21 cellular contexts compared by ENCODE assay signal in genomic region chr11:58924230-58924629, GRCh38. TPM values are rescaled to one million over a fixed set of nuclear protein-coding genes. Genes with fewer than 3 reads are reported as not detected.
DNase-seq lines count a peak whose midpoint lies in the region; ATAC-seq and TF ChIP-seq lines count a peak whose summit lies in the region.
"Had no signal": no experiment of that assay in that cellular context is flagged by ENCODE, and none has a peak within 500 bp of the region (broad histone marks: within the 10 kb centered on the region; RNA-seq: fewer than 3 reads in every experiment).

No MANE protein-coding gene starts in this region.

- H3K4me1 ChIP-seq in mesendoderm (ENCODE audit: control insufficient read depth, low read depth, low read length), result no peaks in the 10 kb centered on the region
- H3K4me1 ChIP-seq in thyroid gland, result peaks cover 0 to 4% of the 10 kb centered on the region in 2 donors
- H3K4me1 ChIP-seq in CD8-positive, alpha-beta T cell (ENCODE audit: insufficient read depth, low read length), result peaks cover 10% of the 10 kb centered on the region
- H3K4me1 ChIP-seq: left ventricle myocardium inferior, right atrium auricular region had no signal

- H3K27ac ChIP-seq in mesendoderm (ENCODE audit: low read depth, low read length) (no peak overlapping the region), thyroid gland (no peak overlapping the region)
- no peak overlapping the region for H3K27ac ChIP-seq in CD8-positive, alpha-beta T cell (ENCODE audit: low read depth, low read length)
- H3K27ac ChIP-seq: BLaER1 treated with 17β-estradiol and CSF1 and Interleukin-3, amounts not matched to agents 10 nM and 100 nM; heart right ventricle; left ventricle myocardium inferior; right atrium auricular region; tibial nerve had no signal

- H4K8ac ChIP-seq in mesendoderm (ENCODE audit: low read depth, low read length), result no peak overlapping the region

- H3K4me3 ChIP-seq in mesendoderm (ENCODE audit: low read length), result no peak overlapping the region
- H3K4me3 ChIP-seq in thyroid gland (replicated peaks in 1 of 3), result no peak overlapping the region
- no peak overlapping the region for H3K4me3 ChIP-seq in CD8-positive, alpha-beta T cell (ENCODE audit: low read depth, low read length)
- H3K4me3 ChIP-seq: BLaER1 treated with 17β-estradiol and CSF1 and Interleukin-3, amounts not matched to agents 10 nM and 100 nM; heart right ventricle; left ventricle myocardium inferior; right atrium auricular region; tibial nerve had no signal

- H2BK120ac ChIP-seq in mesendoderm (ENCODE audit: low read depth, low read length), result no peak overlapping the region

- no peaks in the 10 kb centered on the region for H3K79me1 ChIP-seq in mesendoderm (ENCODE audit: low read length)

- peak; percentile 48 for DNase-seq in DMS53 treated with DMSO at 0.1 percent for 48 hours (lab: John Stamatoyannopoulos, UW; ENCODE audit: unreplicated experiment)
- peak; percentile 45 for DNase-seq in NCI-H146 treated with DMSO at 0.1 percent for 48 hours (lab: John Stamatoyannopoulos, UW; ENCODE audit: unreplicated experiment)
- DNase-seq in SHP77 treated with DMSO at 0.1 percent for 48 hours (lab: John Stamatoyannopoulos, UW), result peak; percentile 19
- peak; percentile 23 for DNase-seq in mesendoderm
- DNase-seq in HUDEP-2 (lab: John Stamatoyannopoulos, UW; ENCODE audit: unreplicated experiment in 76 of 76), result no peak
- DNase-seq in thyroid gland, result no peak
- DNase-seq in CD8-positive, alpha-beta T cell, result no peak
- DNase-seq in pons (ENCODE audit: low spot score), result no peak
- DNase-seq: activated CD4-positive, CD25-positive, alpha-beta regulatory T cell treated with anti-CD3 and anti-CD28 coated beads, Interleukin-2, amount 50 U/mL, for 72 hours; activated effector memory CD4-positive, alpha-beta T cell treated with anti-CD3 and anti-CD28 coated beads, Interleukin-2, amount 50 U/mL, for 16 hours; heart right ventricle; left ventricle myocardium inferior; naive thymus-derived CD4-positive, alpha-beta T cell; NK-92 treated with Interleukin-12 subunit alpha and Interleukin-12 subunit beta, amount 100 ng/mL, for 24 hours; SIG-M5 had no signal

- ATAC-seq in CD8-positive, alpha-beta T cell, result no peak
- ATAC-seq: heart right ventricle; naive thymus-derived CD4-positive, alpha-beta T cell had no signal

- H2BK15ac ChIP-seq in mesendoderm (replicated peaks; ENCODE audit: low read depth), result no peak overlapping the region

- intact Hi-C loops in thyroid gland (cut with DNase I), result no loop called here
- intact Hi-C loops in CD8-positive, alpha-beta T cell (cut with DNase I, micrococcal nuclease), result loop anchor here in 1 of 2 experiments (10.0 kb wide), 1 partner anchor 269 kb away; no protein-coding TSS in a partner anchor

- no peak overlapping the region for H3K18ac ChIP-seq in mesendoderm (ENCODE audit: low read length)

- CTCF ChIA-PET in CD8-positive, alpha-beta T cell (lab: Charles Lee), result no interaction called here

- H3K4ac ChIP-seq in mesendoderm (ENCODE audit: low read depth, low read length), result no peak overlapping the region

- no peak overlapping the region for H4K5ac ChIP-seq in mesendoderm (ENCODE audit: low read length)

- H3K27me3 ChIP-seq in mesendoderm (ENCODE audit: insufficient read depth, low read length, poor library complexity) (no peaks in the 10 kb centered on the region), thyroid gland (no peaks in the 10 kb centered on the region)
- H3K27me3 ChIP-seq in CD8-positive, alpha-beta T cell (ENCODE audit: insufficient read depth, low read length), result no peaks in the 10 kb centered on the region
- H3K27me3 ChIP-seq: right atrium auricular region had no signal

- TF ChIP-seq POLR2A in thyroid gland (IDR thresholded peaks at IDR 0.05), result no peak

- no CpG with 5 or more reads among the region's 4 CpGs for WGBS in mesendoderm (ENCODE audit: extremely low coverage, insufficient coverage, low lambda C conversion rate)
- 60 to 64% methylated on average over 4 of the region's 4 CpGs for WGBS in thyroid gland, 2 donors

- H3K36me3 ChIP-seq in mesendoderm (ENCODE audit: control insufficient read depth, insufficient read depth, low read length) (no peaks in the 10 kb centered on the region), thyroid gland (no peaks in the 10 kb centered on the region)
- no peaks in the 10 kb centered on the region for H3K36me3 ChIP-seq in CD8-positive, alpha-beta T cell (ENCODE audit: insufficient read depth, low read length)
- H3K36me3 ChIP-seq: BLaER1 treated with 17β-estradiol and CSF1 and Interleukin-3, amounts not matched to agents 10 nM and 100 nM; heart right ventricle; left ventricle myocardium inferior; right atrium auricular region; tibial nerve had no signal

- H2AK5ac ChIP-seq in mesendoderm (ENCODE audit: low read length), result no peak overlapping the region

- H3K4me1 Mint-ChIP-seq in CD8-positive, alpha-beta T cell (ENCODE audit: low read depth), result peaks cover 23% of the 10 kb centered on the region

- no peaks in the 10 kb centered on the region for H3K79me2 ChIP-seq in mesendoderm (ENCODE audit: control insufficient read depth, insufficient read depth, low read length)

- H2BK5ac ChIP-seq in mesendoderm (ENCODE audit: low read length), result no peak overlapping the region

- no peaks in the 10 kb centered on the region for H3K9me3 ChIP-seq in thyroid gland
- no peaks in the 10 kb centered on the region for H3K9me3 ChIP-seq in CD8-positive, alpha-beta T cell (ENCODE audit: low read length)
- H3K9me3 ChIP-seq: heart right ventricle, left ventricle myocardium inferior, right atrium auricular region, tibial nerve had no signal

- H3K4me2 ChIP-seq in mesendoderm (ENCODE audit: low read length), result no peak overlapping the region

- H3K23ac ChIP-seq in mesendoderm (ENCODE audit: low read length), result no peak overlapping the region

- H3K56ac ChIP-seq in mesendoderm (ENCODE audit: low read length), result no peak overlapping the region

- no peak overlapping the region for H3K27ac Mint-ChIP-seq in CD8-positive, alpha-beta T cell
- H3K27ac Mint-ChIP-seq: mesothelial cell of epicardium; stimulated activated naive CD8-positive, alpha-beta T cell treated with anti-CD3 and anti-CD28 coated beads, Interleukin-15, Interleukin-2, amounts not matched to agents 100 ng/mL and 50 ng/mL, for 24 hours had no signal

- POLR2A ChIA-PET in CD8-positive, alpha-beta T cell (lab: Charles Lee), result no interaction called here

- no peak for TF ChIP-seq CTCF in thyroid gland (IDR thresholded peaks at IDR 0.05)
- TF ChIP-seq CTCF in CD8-positive, alpha-beta T cell (IDR thresholded peaks at IDR 0.05), result no peak

- H3K9ac ChIP-seq in mesendoderm (ENCODE audit: low read length), result no peak overlapping the region
- H3K9ac ChIP-seq: BLaER1 treated with 17β-estradiol and CSF1 and Interleukin-3, amounts not matched to agents 10 nM and 100 nM had no signal

- H3K36me3 Mint-ChIP-seq in CD8-positive, alpha-beta T cell, result no peaks in the 10 kb centered on the region
- H3K36me3 Mint-ChIP-seq: mesothelial cell of epicardium; naive thymus-derived CD4-positive, alpha-beta T cell had no signal

- no peaks in the 10 kb centered on the region for H3K9me3 Mint-ChIP-seq in CD8-positive, alpha-beta T cell
- H3K9me3 Mint-ChIP-seq: mesothelial cell of epicardium; stimulated activated naive CD8-positive, alpha-beta T cell treated with anti-CD3 and anti-CD28 coated beads, Interleukin-15, Interleukin-2, amounts not matched to agents 100 ng/mL and 50 ng/mL, for 24 hours had no signal

- no peak overlapping the region for H3K4me3 Mint-ChIP-seq in CD8-positive, alpha-beta T cell
- H3K4me3 Mint-ChIP-seq: mesothelial cell of epicardium; stimulated activated naive CD8-positive, alpha-beta T cell treated with anti-CD3 and anti-CD28 coated beads, Interleukin-15, Interleukin-2, amounts not matched to agents 100 ng/mL and 50 ng/mL, for 24 hours had no signal

- H3K27me3 Mint-ChIP-seq in CD8-positive, alpha-beta T cell (ENCODE audit: low read depth), result no peaks in the 10 kb centered on the region

RNA-seq across cellular contexts. Expression of gene GLYATL1, which starts 15.1 kb away (rescaled TPM):
- 3.5 TPM for polyA plus RNA-seq in mesendoderm (2013, experiment 1 of 2)
- polyA plus RNA-seq in mesendoderm (2013, experiment 2 of 2), result 3.5 TPM
- total RNA-seq in thyroid gland, result not detected
- total RNA-seq in CD8-positive, alpha-beta T cell, result not detected
- total RNA-seq: fibroblast of villous mesenchyme; heart right ventricle; left ventricle myocardium inferior; naive thymus-derived CD4-positive, alpha-beta T cell; right atrium auricular region; tibial nerve had no signal

Comparison
In these comparisons a context has a peak if more than half of its experiments do, and no peak if none do; other contexts are left out.
1. DNase-seq: peak in DMS53 treated with DMSO at 0.1 percent for 48 hours (single experiment), NCI-H146 treated with DMSO at 0.1 percent for 48 hours (single experiment), SHP77 treated with DMSO at 0.1 percent for 48 hours (single experiment) and mesendoderm (single experiment); none in HUDEP-2 (0 of 76), thyroid gland (0 of 2), CD8-positive, alpha-beta T cell (0 of 7) and pons (single experiment).